ENCODE assay signal across 34 cellular contexts in genomic region chr12:67782573-67782972, GRCh38.
"Had no signal": no experiment of that assay in that cellular context is flagged by ENCODE, and none has a peak within 500 bp of the region (broad histone marks: within the 10 kb centered on the region; RNA-seq: fewer than 3 reads in every experiment).

No MANE protein-coding gene starts in this region.

- DNase-seq: Karpas-422, Kasumi-1, KG1, MG63, MM.1S, MV-4-11, NCI-H1048, NCI-H1092, NCI-H1092 treated with DMSO at 0.1 percent for 48 hours, NCI-H1105, NCI-H1105 treated with DMSO at 0.1 percent for 48 hours, NCI-H1417, NCI-H1417 treated with DMSO at 0.1 percent for 48 hours, NCI-H1436, NCI-H1436 treated with DMSO at 0.1 percent for 48 hours, NCI-H146, NCI-H1694, NCI-H1694 treated with DMSO at 0.1 percent for 48 hours, NCI-H187, NCI-H187 treated with DMSO at 0.1 percent for 48 hours, NCI-H1930, NCI-H2029, NCI-H2029 treated with DMSO at 0.1 percent for 48 hours, NCI-H2081, NCI-H2081 treated with DMSO at 0.1 percent for 48 hours, NCI-H2107, NCI-H2171, NCI-H2171 treated with DMSO at 0.1 percent for 48 hours, NCI-H2227 treated with DMSO at 0.1 percent for 48 hours, NCI-H226, NCI-H345, NCI-H446, NCI-H446 treated with DMSO at 0.1 percent for 48 hours had no signal

- H3K27ac ChIP-seq: KMS-11 had no signal

- H3K36me3 ChIP-seq: MG63 had no signal

- H3K27me3 ChIP-seq: MG63 had no signal

- H3K9me3 ChIP-seq: MG63 had no signal

- H3K4me3 ChIP-seq: MG63 had no signal
